8 cellular contexts compared by ENCODE assay signal in genomic region chr3:53161345-53161819, GRCh38. TPM values are rescaled to one million over a fixed set of nuclear protein-coding genes. Genes with fewer than 3 reads are reported as not detected.
DNase-seq lines count a peak whose midpoint lies in the region; ATAC-seq, FAIRE-seq and TF ChIP-seq lines count a peak whose summit lies in the region.

No MANE protein-coding gene starts in this region.

- WGBS in aorta, 2 donors, result 0% methylated on average over 58 to 60 of the region's 60 CpGs

- H3K4me1 ChIP-seq in HAP-1 (peaks cover 12% of the 10 kb centered on the region; the same call in 1 of the 2 replicates), colonic mucosa (peaks cover 7% of the 10 kb centered on the region), mucosa of rectum (ENCODE audit: control insufficient read depth in 2 of 2, insufficient read depth in 2 of 2, low read length in 2 of 2) (peaks cover 58 to 62% of the 10 kb centered on the region in 2 donors), aorta (ENCODE audit: control insufficient read depth in 1 of 2, insufficient read depth in 2 of 2, low read length in 2 of 2) (no peaks in the 10 kb centered on the region)

- FAIRE-seq in GM12891 (lab: Jason Lieb, UNC), result no peak

- ATAC-seq in aorta (ENCODE audit: low FRiP score) (no peak), HG02973 (IDR thresholded peaks at IDR 0.05; ENCODE audit: unreplicated experiment) (no peak)

- TF ChIP-seq CTCF in colonic mucosa (IDR thresholded peaks at IDR 0.05), result no peak

- H3K27me3 ChIP-seq in HAP-1 (ENCODE audit: low read depth) (no peaks in the 10 kb centered on the region), colonic mucosa (no peaks in the 10 kb centered on the region), mucosa of rectum (ENCODE audit: control insufficient read depth in 2 of 2, insufficient read depth in 2 of 2, low read length in 2 of 2) (no peaks in the 10 kb centered on the region), aorta (ENCODE audit: control insufficient read depth in 1 of 2, insufficient read depth in 2 of 2, low read length in 1 of 2) (no peaks in the 10 kb centered on the region)

- intact Hi-C loops in colonic mucosa (cut with DNase I), result no loop called here
- intact Hi-C loops in aorta (cut with DNase I), result loop anchor here in 1 of 2 donors (2.0 kb wide), 1 partner anchor 33 kb away; no protein-coding TSS in a partner anchor

- H3K27ac ChIP-seq in colonic mucosa, result peak overlapping the region; percentile 81
- peak overlapping the region; percentile 92 to 94 for H3K27ac ChIP-seq in mucosa of rectum (ENCODE audit: low read depth in 2 of 2, low read length in 2 of 2)
- H3K27ac ChIP-seq in aorta (ENCODE audit: low read depth in 1 of 2, low read length in 2 of 2), result peak overlapping the region; percentile 1 to 81

- H3K4me3 ChIP-seq in HAP-1 (peak overlapping the region; percentile 90), colonic mucosa (peak overlapping the region; percentile 86), mucosa of rectum (ENCODE audit: low read length in 2 of 2) (peak overlapping the region; percentile 65 to 86), aorta (ENCODE audit: low read length in 2 of 2) (peak overlapping the region; percentile 87 to 88)

- no peak for TF ChIP-seq POLR2A in GM12891 (IDR thresholded peaks at IDR 0.05; ENCODE audit: low read depth, low read length)

- no peak for DNase-seq in GM12891 (ENCODE audit: insufficient read length, low spot score)
- peak in 1 of 2 experiments; percentile 5 for DNase-seq in HAP-1 (ENCODE audit: low spot score in 2 of 2)
- DNase-seq in OCI-M1 (lab: John Stamatoyannopoulos, UW), result peak; percentile 54
- DNase-seq in colonic mucosa, result peak; percentile 45
- peak; percentile 76 to 86 for DNase-seq in aorta
- DNase-seq in activated gamma-delta T cell (lab: John Stamatoyannopoulos, UW), result no peak

- in situ Hi-C loops in HAP-1 (cut with MboI; ENCODE audit: low sequenced_read_pairs), result no loop called here

- H3K9ac ChIP-seq in colonic mucosa (ENCODE audit: low read depth in 2 of 2, low read length in 2 of 2) (peak overlapping the region; percentile 95 to 96), mucosa of rectum (ENCODE audit: low read depth in 1 of 2, low read length in 2 of 2) (peak overlapping the region; percentile 87 to 97)

- H3K36me3 ChIP-seq in HAP-1 (replicated peaks) (peaks cover 3% of the 10 kb centered on the region; the same call in 1 of the 2 replicates), colonic mucosa (no peaks in the 10 kb centered on the region), mucosa of rectum (ENCODE audit: control insufficient read depth in 2 of 2, insufficient read depth in 2 of 2, low read length in 2 of 2) (peaks cover 7 to 13% of the 10 kb centered on the region in 2 donors), aorta (ENCODE audit: control insufficient read depth in 1 of 2, insufficient read depth in 2 of 2, low read length in 1 of 2) (no peaks in the 10 kb centered on the region)

- H3K9me3 ChIP-seq in HAP-1, result no peaks in the 10 kb centered on the region
- H3K9me3 ChIP-seq in colonic mucosa, result no peaks in the 10 kb centered on the region
- no peaks in the 10 kb centered on the region for H3K9me3 ChIP-seq in mucosa of rectum (ENCODE audit: control insufficient read depth in 2 of 2, low read length in 2 of 2)
- no peaks in the 10 kb centered on the region for H3K9me3 ChIP-seq in aorta (ENCODE audit: control insufficient read depth, low read length)

TF ChIP-seq in GM12891, 5 proteins besides CTCF, POLR2A, EP300 and RAD21:
- TF ChIP-seq TAF1 (IDR thresholded peaks at IDR 0.05; ENCODE audit: low read depth, low read length) (no peak), POU2F2 (IDR thresholded peaks at IDR 0.05; ENCODE audit: low read depth, low read length) (no peak), SPI1 (IDR thresholded peaks at IDR 0.05; ENCODE audit: low read depth, low read length) (peak; percentile 59), PAX5 (IDR thresholded peaks at IDR 0.05; ENCODE audit: insufficient read depth, low read length, severe bottlenecking) (no peak), POLR2AphosphoS5 (IDR thresholded peaks at IDR 0.05; ENCODE audit: low read depth, low read length) (peak; percentile 4; the same call in 1 of the 2 replicates)

RNA-seq across cellular contexts. Expression of gene PRKCD, which starts 0.4 kb away (rescaled TPM):
- polyA plus RNA-seq in GM12891 (2012; ENCODE audit: low read depth, missing spikeins), result 47.7 TPM
- 10 to 100 TPM; 58.9 to 75.0 TPM for total RNA-seq in colonic mucosa
- total RNA-seq in aorta, result 10 to 100 TPM; 23.6 to 33.4 TPM
- 10 to 100 TPM; 16.1 to 30.8 TPM for polyA plus RNA-seq in aorta

RNA-seq across cellular contexts. Expression of gene RFT1, which starts 31.1 kb away (rescaled TPM):
- 20.5 TPM for polyA plus RNA-seq in GM12891 (2012; ENCODE audit: low read depth, missing spikeins)
- total RNA-seq in colonic mucosa (10 to 100 TPM; 15.3 to 30.4 TPM), aorta (10 to 100 TPM; 11.9 to 16.6 TPM)
- 1 to 10 TPM; 5.0 to 5.8 TPM for polyA plus RNA-seq in aorta

Comparison
In these comparisons a context has a peak if more than half of its experiments do, and no peak if none do; other contexts are left out.
1. DNase-seq: peak in OCI-M1 (single experiment), colonic mucosa (single experiment) and aorta (2 of 2); none in GM12891 (single experiment) and activated gamma-delta T cell (single experiment).
2. H3K27ac ChIP-seq: peak in every context shown above with its lines; median percentile 93 in mucosa of rectum; 81 in colonic mucosa; 41 in aorta.
3. Peak in every context shown above with its lines, with median percentiles within 50 percentile points of each other: H3K4me3 ChIP-seq.